Comparison of ENCODE assay signal across 21 cellular contexts in genomic region chr16:89805136-89805905, GRCh38. TPM values are rescaled to one million over a fixed set of nuclear protein-coding genes. Genes with fewer than 3 reads are reported as not detected.
A peak's percentile ranks its signal among the peaks of the same experiment; 100 is the strongest.
DNase-seq lines count a peak whose midpoint lies in the region; ATAC-seq and TF ChIP-seq lines count a peak whose summit lies in the region.
"Had no signal": no experiment of that assay in that cellular context is flagged by ENCODE, and none has a peak within 500 bp of the region (broad histone marks: within the 10 kb centered on the region; RNA-seq: fewer than 3 reads in every experiment).

No MANE protein-coding gene starts in this region.

- ATAC-seq in GM19467 (IDR thresholded peaks at IDR 0.05; ENCODE audit: unreplicated experiment) (no peak), GM18870 (IDR thresholded peaks at IDR 0.05; ENCODE audit: unreplicated experiment) (no peak)
- ATAC-seq: GM12878, right lobe of liver had no signal

- no peak overlapping the region for H3K27ac Mint-ChIP-seq in mesothelial cell of epicardium
- H3K27ac Mint-ChIP-seq: activated naive CD8-positive, alpha-beta T cell; CD4-positive, CD25-positive, alpha-beta regulatory T cell had no signal

- H3K4me3 Mint-ChIP-seq in mesothelial cell of epicardium = no peak overlapping the region
- H3K4me3 Mint-ChIP-seq: activated naive CD8-positive, alpha-beta T cell; central memory CD8-positive, alpha-beta T cell had no signal

- no peaks in the 10 kb centered on the region for H3K27me3 Mint-ChIP-seq in mesothelial cell of epicardium (ENCODE audit: low read depth)
- H3K27me3 Mint-ChIP-seq: activated naive CD8-positive, alpha-beta T cell; CD4-positive, CD25-positive, alpha-beta regulatory T cell; central memory CD8-positive, alpha-beta T cell had no signal

- TF ChIP-seq CTCF in mesothelial cell of epicardium (IDR thresholded peaks at IDR 0.05; ENCODE audit: unreplicated experiment) = no peak

- no peaks in the 10 kb centered on the region for H3K9me3 Mint-ChIP-seq in mesothelial cell of epicardium
- H3K9me3 Mint-ChIP-seq: CD4-positive, CD25-positive, alpha-beta regulatory T cell; central memory CD8-positive, alpha-beta T cell had no signal

- H3K36me3 Mint-ChIP-seq in mesothelial cell of epicardium = peaks cover 24% of the 10 kb centered on the region

- DNase-seq in EH (ENCODE audit: low read depth) (peak; percentile 90), NCI-H2171 (lab: John Stamatoyannopoulos, UW) (peak; percentile 62), cerebellar cortex (ENCODE audit: low spot score) (peak; percentile 70), myocyte (ENCODE audit: low read depth) (peak; percentile 9), NCI-H2227 treated with DMSO at 0.1 percent for 48 hours (lab: John Stamatoyannopoulos, UW) (no peak), mesothelial cell of epicardium (ENCODE audit: low spot score in 2 of 2, unreplicated experiment in 2 of 2) (no peak)
- DNase-seq: activated CD4-positive, alpha-beta T cell treated with anti-CD3 and anti-CD28 coated beads, Interleukin-2, amount 50 U/mL, for 4 hours; activated T-cell treated with anti-CD3 and anti-CD28 coated beads, Interleukin-2, amount 50 U/mL, for 48 hours; CD4-positive, CD25-positive, alpha-beta regulatory T cell; head of caudate nucleus; KBM-7; NCI-H1092; nucleus accumbens; right lobe of liver; stimulated activated CD4-positive, alpha-beta T cell treated with anti-CD3 and anti-CD28 coated beads, Interleukin-2, amount 100 ng/mL, for 48 hours; thyroid gland had no signal

- H3K4me1 Mint-ChIP-seq in mesothelial cell of epicardium = no peaks in the 10 kb centered on the region
- H3K4me1 Mint-ChIP-seq: CD4-positive, CD25-positive, alpha-beta regulatory T cell; central memory CD8-positive, alpha-beta T cell had no signal

RNA-seq across cellular contexts. Expression of gene FANCA, which starts 11.1 kb away (rescaled TPM):
- total RNA-seq in myocyte (3.0 and 4.4 TPM in 2 replicates), mesothelial cell of epicardium (37.3 to 50.8 TPM (median 46.2 TPM) in 3 replicates)
- 3.3 TPM for polyA plus RNA-seq in myocyte (2012)

RNA-seq across cellular contexts. Expression of gene SPIRE2, which starts 23.0 kb away (rescaled TPM):
- total RNA-seq in myocyte (2.3 and 2.4 TPM in 2 replicates), mesothelial cell of epicardium (4.9 to 6.8 TPM (median 5.5 TPM) in 3 replicates)
- polyA plus RNA-seq in myocyte (2012) = 2.6 TPM
- polyA plus RNA-seq: CD4-positive, CD25-positive, alpha-beta regulatory T cell had no signal

Comparison
In these comparisons a context has a peak if more than half of its experiments do, and no peak if none do; other contexts are left out.
1. DNase-seq: peak in EH (single experiment), NCI-H2171 (single experiment), cerebellar cortex (single experiment) and myocyte (single experiment); none in NCI-H2227 treated with DMSO at 0.1 percent for 48 hours (single experiment) and mesothelial cell of epicardium (0 of 2).